35 cellular contexts compared by ENCODE assay signal in genomic region chr17:53619025-53619424, GRCh38.
"Had no signal": no experiment of that assay in that cellular context is flagged by ENCODE, and none has a peak within 500 bp of the region (broad histone marks: within the 10 kb centered on the region; RNA-seq: fewer than 3 reads in every experiment).

No MANE protein-coding gene starts in this region.

- H3K9me3 Mint-ChIP-seq: activated B cell treated with CpG ODN at 0.5 μM for 24 hours; activated naive CD4-positive, alpha-beta T cell treated with anti-CD3 and anti-CD28 coated beads, Interleukin-2, amount 10 ng/mL, durations not matched to agents 7 days and 5 days; activated T-cell treated with anti-CD3 and anti-CD28 coated beads, Interleukin-2, amount 50 U/mL, for 24 hours; central memory CD8-positive, alpha-beta T cell; dendritic cell treated with granulocyte-macrophage colony-stimulating factor and Interleukin-4, amounts not matched to agents 40 ng/mL and 50 ng/mL, for 4 days had no signal

- H3K27ac ChIP-seq: brain microvascular endothelial cell, coronary artery, dorsolateral prefrontal cortex, WERI-Rb-1 had no signal

- H3K27me3 Mint-ChIP-seq: activated B cell treated with CpG ODN at 0.5 μM for 24 hours; activated CD8-positive, alpha-beta memory T cell treated with anti-CD3 and anti-CD28 coated beads, Interleukin-2, amount 10 ng/mL, durations not matched to agents 7 days and 5 days; activated naive CD4-positive, alpha-beta T cell treated with anti-CD3 and anti-CD28 coated beads, Interleukin-2, amount 10 ng/mL, durations not matched to agents 7 days and 5 days; activated naive CD8-positive, alpha-beta T cell; activated T-cell treated with anti-CD3 and anti-CD28 coated beads, Interleukin-2, amount 50 U/mL, for 24 hours; central memory CD8-positive, alpha-beta T cell; dendritic cell treated with granulocyte-macrophage colony-stimulating factor and Interleukin-4, amounts not matched to agents 40 ng/mL and 50 ng/mL, for 4 days; T-helper 17 cell had no signal

- ATAC-seq: activated CD4-positive, CD25-positive, alpha-beta regulatory T cell treated with anti-CD3 and anti-CD28 coated beads, Interleukin-2, amount 50 U/mL, for 24 hours; activated CD8-positive, alpha-beta memory T cell treated with anti-CD3 and anti-CD28 coated beads, Interleukin-2, amount 10 ng/mL, durations not matched to agents 7 days and 5 days; activated CD8-positive, alpha-beta T cell treated with anti-CD3 and anti-CD28 coated beads, Interleukin-2, amount 10 ng/mL, durations not matched to agents 7 days and 5 days; activated T-cell treated with anti-CD3 and anti-CD28 coated beads, Interleukin-2, amount 50 U/mL, for 72 hours; esophagus mucosa; T-helper 17 cell had no signal

- H3K27ac Mint-ChIP-seq: activated B cell treated with CpG ODN at 0.5 μM for 24 hours; activated CD8-positive, alpha-beta memory T cell treated with anti-CD3 and anti-CD28 coated beads, Interleukin-2, amount 10 ng/mL, durations not matched to agents 7 days and 5 days; activated CD8-positive, alpha-beta T cell treated with anti-CD3 and anti-CD28 coated beads, Interleukin-2, amount 10 ng/mL, durations not matched to agents 7 days and 5 days; activated naive CD4-positive, alpha-beta T cell treated with anti-CD3 and anti-CD28 coated beads, Interleukin-2, amount 10 ng/mL, durations not matched to agents 7 days and 5 days; activated naive CD8-positive, alpha-beta T cell; activated T-cell treated with anti-CD3 and anti-CD28 coated beads, Interleukin-2, amount 50 U/mL, for 24 hours; activated T-cell treated with anti-CD3 and anti-CD28 coated beads, Interleukin-2, amount 50 U/mL, for 72 hours; dendritic cell treated with granulocyte-macrophage colony-stimulating factor and Interleukin-4, amounts not matched to agents 40 ng/mL and 50 ng/mL, for 4 days; endodermal cell; T-helper 17 cell; T-helper 2 cell treated with Interferon-gamma antibody and Interleukin-4, amounts not matched to agents 5 μg/mL and 100 μg/mL, for 36 hours had no signal

- DNase-seq: activated B cell treated with CpG ODN at 0.5 μM for 24 hours; activated CD4-positive, alpha-beta T cell treated with anti-CD3 and anti-CD28 coated beads for 48 hours; activated CD4-positive, alpha-beta T cell treated with anti-CD3 and anti-CD28 coated beads, Interleukin-2, amount 50 U/mL, for 1 hour; activated CD4-positive, alpha-beta T cell treated with anti-CD3 and anti-CD28 coated beads, Interleukin-2, amount 50 U/mL, for 48 hours; activated CD8-positive, alpha-beta memory T cell treated with anti-CD3 and anti-CD28 coated beads, Interleukin-2, amount 10 ng/mL, durations not matched to agents 7 days and 5 days; activated CD8-positive, alpha-beta memory T cell treated with anti-CD3 and anti-CD28 coated beads, Interleukin-2, amount 50 U/mL, for 4 hours; activated CD8-positive, alpha-beta T cell treated with anti-CD3 and anti-CD28 coated beads, Interleukin-2, amount 10 ng/mL, durations not matched to agents 7 days and 5 days; activated gamma-delta T cell; activated naive CD4-positive, alpha-beta T cell; activated naive CD4-positive, alpha-beta T cell treated with anti-CD3 and anti-CD28 coated beads, Interleukin-2, amount 10 ng/mL, durations not matched to agents 7 days and 5 days; activated T-cell treated with anti-CD3 and anti-CD28 coated beads for 4 hours; activated T-cell treated with anti-CD3 and anti-CD28 coated beads, Interleukin-2, amount 50 U/mL, for 24 hours; activated T-cell treated with anti-CD3 and anti-CD28 coated beads, Interleukin-2, amount 50 U/mL, for 72 hours; amniotic stem cell; anterior cingulate cortex; brain microvascular endothelial cell; dorsolateral prefrontal cortex; effector memory CD4-positive, alpha-beta T cell; endodermal cell; foreskin fibroblast; head of caudate nucleus; T-helper 1 cell; T-helper 17 cell; T1000; WERI-Rb-1 had no signal

- FAIRE-seq: astrocyte, bronchial epithelial cell, frontal cortex had no signal

- H3K36me3 ChIP-seq: brain microvascular endothelial cell, WERI-Rb-1 had no signal

- H3K4me1 Mint-ChIP-seq: activated B cell treated with CpG ODN at 0.5 μM for 24 hours; activated CD8-positive, alpha-beta memory T cell treated with anti-CD3 and anti-CD28 coated beads, Interleukin-2, amount 10 ng/mL, durations not matched to agents 7 days and 5 days; activated naive CD4-positive, alpha-beta T cell treated with anti-CD3 and anti-CD28 coated beads, Interleukin-2, amount 10 ng/mL, durations not matched to agents 7 days and 5 days; central memory CD8-positive, alpha-beta T cell; endodermal cell; T-helper 17 cell had no signal

- H3K36me3 Mint-ChIP-seq: activated CD8-positive, alpha-beta memory T cell treated with anti-CD3 and anti-CD28 coated beads, Interleukin-2, amount 10 ng/mL, durations not matched to agents 7 days and 5 days; activated naive CD4-positive, alpha-beta T cell treated with anti-CD3 and anti-CD28 coated beads, Interleukin-2, amount 10 ng/mL, durations not matched to agents 7 days and 5 days; activated naive CD8-positive, alpha-beta T cell had no signal

- H3K27me3 ChIP-seq: brain microvascular endothelial cell, dorsolateral prefrontal cortex had no signal

- H3K4me3 Mint-ChIP-seq: activated B cell treated with CpG ODN at 0.5 μM for 24 hours; activated CD8-positive, alpha-beta memory T cell treated with anti-CD3 and anti-CD28 coated beads, Interleukin-2, amount 10 ng/mL, durations not matched to agents 7 days and 5 days; activated CD8-positive, alpha-beta T cell treated with anti-CD3 and anti-CD28 coated beads, Interleukin-2, amount 10 ng/mL, durations not matched to agents 7 days and 5 days; activated naive CD4-positive, alpha-beta T cell treated with anti-CD3 and anti-CD28 coated beads, Interleukin-2, amount 10 ng/mL, durations not matched to agents 7 days and 5 days; activated naive CD8-positive, alpha-beta T cell; activated T-cell treated with anti-CD3 and anti-CD28 coated beads, Interleukin-2, amount 50 U/mL, for 24 hours; activated T-cell treated with anti-CD3 and anti-CD28 coated beads, Interleukin-2, amount 50 U/mL, for 72 hours; central memory CD8-positive, alpha-beta T cell; dendritic cell treated with granulocyte-macrophage colony-stimulating factor and Interleukin-4, amounts not matched to agents 40 ng/mL and 50 ng/mL, for 4 days; endodermal cell; T-helper 17 cell; T-helper 2 cell treated with Interferon-gamma antibody and Interleukin-4, amounts not matched to agents 5 μg/mL and 100 μg/mL, for 36 hours had no signal

- H3K4me3 ChIP-seq: coronary artery, dorsolateral prefrontal cortex had no signal
